1 cellular context compared by ENCODE assay signal in the genomic region with DNA sequence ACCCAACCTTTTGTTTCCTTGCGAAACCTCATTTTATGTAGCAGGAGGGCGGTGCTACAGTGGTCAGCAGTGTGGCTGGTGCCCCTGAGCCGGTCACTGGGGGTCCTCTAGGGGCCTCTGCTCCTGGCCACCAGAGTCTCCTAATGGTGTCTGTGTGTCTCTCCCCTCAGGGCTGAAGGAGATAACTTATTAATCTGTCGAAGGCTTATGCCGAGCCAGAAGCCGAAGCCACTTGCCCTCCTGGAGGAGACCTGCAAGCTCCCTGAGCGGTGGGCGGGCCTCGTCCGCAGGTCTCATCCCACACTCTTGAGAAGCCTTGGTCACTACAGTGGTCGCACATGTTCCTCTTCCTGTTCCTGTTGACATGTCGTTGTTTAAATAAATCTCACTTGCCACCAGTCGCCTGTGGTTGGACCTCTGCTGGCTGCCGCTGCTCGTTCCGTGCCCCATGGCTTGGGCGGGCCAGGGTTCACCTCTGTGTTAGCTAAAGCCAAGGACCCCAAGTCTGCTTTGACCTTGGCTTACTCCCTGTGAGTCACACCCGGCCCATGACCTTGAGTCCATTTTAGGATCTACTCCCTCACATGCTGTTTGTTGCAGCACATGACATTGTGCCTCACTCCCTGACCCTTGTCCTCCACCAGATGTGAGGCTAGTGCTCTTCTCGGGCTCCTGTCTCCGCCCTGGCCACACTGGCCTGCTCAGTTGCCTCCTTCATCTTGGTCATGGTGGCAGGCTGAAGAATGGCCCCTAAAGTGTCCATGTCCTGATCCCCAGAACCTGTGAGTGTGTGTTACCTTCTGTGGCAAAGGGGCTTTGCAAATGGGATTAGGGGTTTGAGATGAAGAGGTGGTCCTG.
TF ChIP-seq lines count a peak whose summit lies in the region.

No MANE protein-coding gene starts in this region.

TF ChIP-seq in HepG2, 621 proteins besides CTCF, POLR2A, EP300 and RAD21 (continued from another document and continues in another):
- TF ChIP-seq, protein P1, sequence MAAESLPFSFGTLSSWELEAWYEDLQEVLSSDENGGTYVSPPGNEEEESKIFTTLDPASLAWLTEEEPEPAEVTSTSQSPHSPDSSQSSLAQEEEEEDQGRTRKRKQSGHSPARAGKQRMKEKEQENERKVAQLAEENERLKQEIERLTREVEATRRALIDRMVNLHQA (CRISPR knock-in tag; IDR thresholded peaks at IDR 0.05), result no peak
- TF ChIP-seq, protein P2, sequence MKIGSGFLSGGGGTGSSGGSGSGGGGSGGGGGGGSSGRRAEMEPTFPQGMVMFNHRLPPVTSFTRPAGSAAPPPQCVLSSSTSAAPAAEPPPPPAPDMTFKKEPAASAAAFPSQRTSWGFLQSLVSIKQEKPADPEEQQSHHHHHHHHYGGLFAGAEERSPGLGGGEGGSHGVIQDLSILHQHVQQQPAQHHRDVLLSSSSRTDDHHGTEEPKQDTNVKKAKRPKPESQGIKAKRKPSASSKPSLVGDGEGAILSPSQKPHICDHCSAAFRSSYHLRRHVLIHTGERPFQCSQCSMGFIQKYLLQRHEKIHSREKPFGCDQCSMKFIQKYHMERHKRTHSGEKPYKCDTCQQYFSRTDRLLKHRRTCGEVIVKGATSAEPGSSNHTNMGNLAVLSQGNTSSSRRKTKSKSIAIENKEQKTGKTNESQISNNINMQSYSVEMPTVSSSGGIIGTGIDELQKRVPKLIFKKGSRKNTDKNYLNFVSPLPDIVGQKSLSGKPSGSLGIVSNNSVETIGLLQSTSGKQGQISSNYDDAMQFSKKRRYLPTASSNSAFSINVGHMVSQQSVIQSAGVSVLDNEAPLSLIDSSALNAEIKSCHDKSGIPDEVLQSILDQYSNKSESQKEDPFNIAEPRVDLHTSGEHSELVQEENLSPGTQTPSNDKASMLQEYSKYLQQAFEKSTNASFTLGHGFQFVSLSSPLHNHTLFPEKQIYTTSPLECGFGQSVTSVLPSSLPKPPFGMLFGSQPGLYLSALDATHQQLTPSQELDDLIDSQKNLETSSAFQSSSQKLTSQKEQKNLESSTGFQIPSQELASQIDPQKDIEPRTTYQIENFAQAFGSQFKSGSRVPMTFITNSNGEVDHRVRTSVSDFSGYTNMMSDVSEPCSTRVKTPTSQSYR (CRISPR knock-in tag; IDR thresholded peaks at IDR 0.05; ENCODE audit: borderline replicate concordance), result peak; percentile 72; the same call in 1 of the 2 replicates
- TF ChIP-seq, protein P3, sequence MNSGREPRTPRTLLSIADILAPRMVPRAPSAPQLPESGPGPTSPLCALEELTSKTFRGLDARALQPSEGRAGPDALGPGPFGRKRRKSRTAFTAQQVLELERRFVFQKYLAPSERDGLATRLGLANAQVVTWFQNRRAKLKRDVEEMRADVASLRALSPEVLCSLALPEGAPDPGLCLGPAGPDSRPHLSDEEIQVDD (CRISPR knock-in tag; IDR thresholded peaks at IDR 0.05; ENCODE audit: borderline replicate concordance), result no peak
- TF ChIP-seq ZNF276 (CRISPR knock-in tag; IDR thresholded peaks at IDR 0.05; ENCODE audit: low read depth) (peak; percentile 90), ZNF121 (CRISPR knock-in tag; IDR thresholded peaks at IDR 0.05) (peak; percentile 91), AHR (CRISPR knock-in tag; IDR thresholded peaks at IDR 0.05) (peak; percentile 65), ZNF674 (CRISPR knock-in tag; IDR thresholded peaks at IDR 0.05; ENCODE audit: low read depth) (no peak), ZNF790 (CRISPR knock-in tag; IDR thresholded peaks at IDR 0.05; ENCODE audit: borderline replicate concordance) (peak; percentile 82; the same call in 1 of the 2 replicates), ZNF800 (CRISPR knock-in tag; IDR thresholded peaks at IDR 0.05) (peak; percentile 69; the same call in 1 of the 2 replicates), MXD4 (CRISPR knock-in tag; IDR thresholded peaks at IDR 0.05) (peak; percentile 83), KDM1A (CRISPR knock-in tag; IDR thresholded peaks at IDR 0.05) (peak; percentile 87; the same call in 1 of the 2 replicates), REPIN1 (CRISPR knock-in tag; IDR thresholded peaks at IDR 0.05; ENCODE audit: borderline replicate concordance, low read depth) (peak; percentile 83), ZNF749 (CRISPR knock-in tag; IDR thresholded peaks at IDR 0.05; ENCODE audit: borderline replicate concordance) (peak; percentile 69; the same call in 1 of the 2 replicates), MYNN (CRISPR knock-in tag; IDR thresholded peaks at IDR 0.05; ENCODE audit: low read depth) (peak; percentile 38; the same call in 1 of the 2 replicates), WIZ (CRISPR knock-in tag; IDR thresholded peaks at IDR 0.05) (peak; percentile 95), ZFP41 (CRISPR knock-in tag; IDR thresholded peaks at IDR 0.05; ENCODE audit: borderline replicate concordance) (0 out of 2 replicates have a peak, but pooled peaks have one; percentile 92), NBN (conservative IDR thresholded peaks at IDR 0.05) (no peak), MTERF4 (CRISPR knock-in tag; IDR thresholded peaks at IDR 0.05) (peak; percentile 57; the same call in 1 of the 2 replicates), ZNF292 (CRISPR knock-in tag; IDR thresholded peaks at IDR 0.05; ENCODE audit: borderline replicate concordance, low read depth) (peak; percentile 94; the same call in 1 of the 2 replicates), NAIF1 (CRISPR knock-in tag; IDR thresholded peaks at IDR 0.05; ENCODE audit: borderline replicate concordance) (peak; percentile 85), HIC2 (CRISPR knock-in tag; IDR thresholded peaks at IDR 0.05; ENCODE audit: low read depth) (peak; percentile 78; the same call in 1 of the 2 replicates), BCL6 (CRISPR knock-in tag; IDR thresholded peaks at IDR 0.05) (peak; percentile 92), ZHX1 (CRISPR knock-in tag; IDR thresholded peaks at IDR 0.05; ENCODE audit: low read depth) (peak; percentile 97), ZNF614 (CRISPR knock-in tag; IDR thresholded peaks at IDR 0.05; ENCODE audit: borderline replicate concordance) (peak; percentile 99), KDM5A (IDR thresholded peaks at IDR 0.05; ENCODE audit: borderline replicate concordance, low read length) (peak; percentile 10; the same call in 1 of the 2 replicates), IKZF5 (CRISPR knock-in tag; IDR thresholded peaks at IDR 0.05) (peak; percentile 99), ZNF253 (CRISPR knock-in tag; IDR thresholded peaks at IDR 0.05; ENCODE audit: borderline replicate concordance) (no peak)
- TF ChIP-seq, protein P4, sequence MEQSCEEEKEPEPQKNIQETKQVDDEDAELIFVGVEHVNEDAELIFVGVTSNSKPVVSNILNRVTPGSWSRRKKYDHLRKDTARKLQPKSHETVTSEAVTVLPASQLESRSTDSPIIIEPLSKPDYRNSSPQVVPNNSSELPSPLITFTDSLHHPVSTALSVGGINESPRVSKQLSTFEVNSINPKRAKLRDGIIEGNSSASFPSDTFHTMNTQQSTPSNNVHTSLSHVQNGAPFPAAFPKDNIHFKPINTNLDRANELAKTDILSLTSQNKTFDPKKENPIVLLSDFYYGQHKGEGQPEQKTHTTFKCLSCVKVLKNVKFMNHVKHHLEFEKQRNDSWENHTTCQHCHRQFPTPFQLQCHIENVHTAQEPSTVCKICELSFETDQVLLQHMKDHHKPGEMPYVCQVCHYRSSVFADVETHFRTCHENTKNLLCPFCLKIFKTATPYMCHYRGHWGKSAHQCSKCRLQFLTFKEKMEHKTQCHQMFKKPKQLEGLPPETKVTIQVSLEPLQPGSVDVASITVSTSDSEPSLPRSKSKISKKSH (CRISPR knock-in tag; IDR thresholded peaks at IDR 0.05; ENCODE audit: borderline replicate concordance), result peak; percentile 96
- TF ChIP-seq, protein P5, sequence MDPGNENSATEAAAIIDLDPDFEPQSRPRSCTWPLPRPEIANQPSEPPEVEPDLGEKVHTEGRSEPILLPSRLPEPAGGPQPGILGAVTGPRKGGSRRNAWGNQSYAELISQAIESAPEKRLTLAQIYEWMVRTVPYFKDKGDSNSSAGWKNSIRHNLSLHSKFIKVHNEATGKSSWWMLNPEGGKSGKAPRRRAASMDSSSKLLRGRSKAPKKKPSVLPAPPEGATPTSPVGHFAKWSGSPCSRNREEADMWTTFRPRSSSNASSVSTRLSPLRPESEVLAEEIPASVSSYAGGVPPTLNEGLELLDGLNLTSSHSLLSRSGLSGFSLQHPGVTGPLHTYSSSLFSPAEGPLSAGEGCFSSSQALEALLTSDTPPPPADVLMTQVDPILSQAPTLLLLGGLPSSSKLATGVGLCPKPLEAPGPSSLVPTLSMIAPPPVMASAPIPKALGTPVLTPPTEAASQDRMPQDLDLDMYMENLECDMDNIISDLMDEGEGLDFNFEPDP (CRISPR knock-in tag; conservative IDR thresholded peaks at IDR 0.05), result no peak
- TF ChIP-seq, protein P6, sequence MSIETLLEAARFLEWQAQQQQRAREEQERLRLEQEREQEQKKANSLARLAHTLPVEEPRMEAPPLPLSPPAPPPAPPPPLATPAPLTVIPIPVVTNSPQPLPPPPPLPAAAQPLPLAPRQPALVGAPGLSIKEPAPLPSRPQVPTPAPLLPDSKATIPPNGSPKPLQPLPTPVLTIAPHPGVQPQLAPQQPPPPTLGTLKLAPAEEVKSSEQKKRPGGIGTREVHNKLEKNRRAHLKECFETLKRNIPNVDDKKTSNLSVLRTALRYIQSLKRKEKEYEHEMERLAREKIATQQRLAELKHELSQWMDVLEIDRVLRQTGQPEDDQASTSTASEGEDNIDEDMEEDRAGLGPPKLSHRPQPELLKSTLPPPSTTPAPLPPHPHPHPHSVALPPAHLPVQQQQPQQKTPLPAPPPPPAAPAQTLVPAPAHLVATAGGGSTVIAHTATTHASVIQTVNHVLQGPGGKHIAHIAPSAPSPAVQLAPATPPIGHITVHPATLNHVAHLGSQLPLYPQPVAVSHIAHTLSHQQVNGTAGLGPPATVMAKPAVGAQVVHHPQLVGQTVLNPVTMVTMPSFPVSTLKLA (IDR thresholded peaks at IDR 0.05), result peak; percentile 95
